Comparison of ENCODE assay signal across 13 cellular contexts in the genomic region with DNA sequence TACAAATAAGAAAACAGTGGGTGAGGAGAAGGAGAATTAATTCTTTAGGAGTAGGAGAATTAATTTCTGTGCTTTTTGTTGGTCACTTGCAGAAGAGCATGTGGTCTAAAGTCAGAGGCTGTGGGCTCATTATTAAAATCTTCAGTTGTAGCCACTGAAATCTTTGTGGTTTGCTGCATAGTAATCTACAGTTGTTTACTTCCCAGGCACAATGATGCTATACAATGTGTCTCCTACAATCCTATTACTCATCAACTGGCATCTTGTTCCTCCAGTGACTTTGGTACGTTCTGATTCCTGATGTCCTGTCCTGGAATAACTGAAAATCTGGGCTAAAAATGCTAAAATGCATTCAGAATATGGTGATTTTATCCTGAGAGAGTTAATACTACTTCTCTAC. TPM values are rescaled to one million over a fixed set of nuclear protein-coding genes. Genes with fewer than 3 reads are reported as not detected.
DNase-seq lines count a peak whose midpoint lies in the region; ATAC-seq and TF ChIP-seq lines count a peak whose summit lies in the region.
"Had no signal": no experiment of that assay in that cellular context is flagged by ENCODE, and none has a peak within 500 bp of the region (broad histone marks: within the 10 kb centered on the region; RNA-seq: fewer than 3 reads in every experiment).

No MANE protein-coding gene starts in this region.

- H3K27me3 ChIP-seq in foreskin keratinocyte (no peaks in the 10 kb centered on the region), BE2C (no peaks in the 10 kb centered on the region)
- no peaks in the 10 kb centered on the region for H3K27me3 ChIP-seq in naive thymus-derived CD4-positive, alpha-beta T cell (ENCODE audit: control insufficient read depth in 2 of 2, insufficient read depth in 2 of 2, low read length in 2 of 2)
- H3K27me3 ChIP-seq in CD4-positive, alpha-beta T cell (ENCODE audit: control insufficient read depth, insufficient read depth, low read length): no peaks in the 10 kb centered on the region

- H3K4me1 Mint-ChIP-seq in activated T-helper 2 cell treated with anti-CD3 and anti-CD28 coated beads, Interferon-gamma antibody, Interleukin-2, Interleukin-4, amounts not matched to agents 10 μg/mL and 5 μg/mL and 100 μg/mL, durations not matched to agents 14 hours and 24 hours and 36 hours (ENCODE audit: low read depth): peaks cover 19% of the 10 kb centered on the region
- H3K4me1 Mint-ChIP-seq in naive thymus-derived CD4-positive, alpha-beta T cell: peaks cover 0 to 7% (median 2%) of the 10 kb centered on the region in 7 donors
- no peaks in the 10 kb centered on the region for H3K4me1 Mint-ChIP-seq in CD4-positive, alpha-beta T cell (ENCODE audit: low read depth)

- peak overlapping the region; percentile 74 for H3K27ac Mint-ChIP-seq in activated T-helper 2 cell treated with anti-CD3 and anti-CD28 coated beads, Interferon-gamma antibody, Interleukin-2, Interleukin-4, amounts not matched to agents 10 μg/mL and 5 μg/mL and 100 μg/mL, durations not matched to agents 14 hours and 24 hours and 36 hours
- no peak overlapping the region for H3K27ac Mint-ChIP-seq in naive thymus-derived CD4-positive, alpha-beta T cell
- H3K27ac Mint-ChIP-seq in CD4-positive, alpha-beta T cell: no peak overlapping the region

- no peaks in the 10 kb centered on the region for H3K27me3 Mint-ChIP-seq in activated T-helper 2 cell treated with anti-CD3 and anti-CD28 coated beads, Interferon-gamma antibody, Interleukin-2, Interleukin-4, amounts not matched to agents 10 μg/mL and 5 μg/mL and 100 μg/mL, durations not matched to agents 14 hours and 24 hours and 36 hours (ENCODE audit: low read depth)
- H3K27me3 Mint-ChIP-seq in naive thymus-derived CD4-positive, alpha-beta T cell: no peaks in the 10 kb centered on the region
- H3K27me3 Mint-ChIP-seq in CD4-positive, alpha-beta T cell: no peaks in the 10 kb centered on the region
- H3K27me3 Mint-ChIP-seq: naive thymus-derived CD8-positive, alpha-beta T cell had no signal

- DNase-seq in AG08395 (ENCODE audit: low spot score) (peak; percentile 77), foreskin keratinocyte (peak; percentile 5 to 17), NCI-H146 (lab: John Stamatoyannopoulos, UW) (no peak), BE2C (no peak)
- DNase-seq in activated T-helper 2 cell treated with anti-CD3 and anti-CD28 coated beads, Interferon-gamma antibody, Interleukin-2, Interleukin-4, amounts not matched to agents 10 μg/mL and 5 μg/mL and 100 μg/mL, durations not matched to agents 14 hours and 24 hours and 36 hours (ENCODE audit: low spot score): no peak
- no peak for DNase-seq in naive thymus-derived CD4-positive, alpha-beta T cell
- DNase-seq in CD4-positive, alpha-beta T cell: no peak
- DNase-seq: activated CD4-positive, alpha-beta T cell treated with anti-CD3 and anti-CD28 coated beads, Interleukin-2, amount 50 U/mL, for 48 hours; naive thymus-derived CD8-positive, alpha-beta T cell; NCI-H1105 treated with DMSO at 0.1 percent for 48 hours; NCI-H524; stimulated activated naive CD4-positive, alpha-beta T cell treated with Interleukin-2 at 50 U/mL for 16 hours had no signal

- TF ChIP-seq CTCF in foreskin keratinocyte (conservative IDR thresholded peaks at IDR 0.05) (no peak), BE2C (IDR thresholded peaks at IDR 0.05; ENCODE audit: low read depth, low read length) (no peak)
- TF ChIP-seq CTCF in CD4-positive, alpha-beta T cell (IDR thresholded peaks at IDR 0.05): no peak

- H3K36me3 ChIP-seq in naive thymus-derived CD4-positive, alpha-beta T cell (ENCODE audit: control insufficient read depth in 2 of 3, insufficient read depth in 3 of 3, low read length in 3 of 3): peaks cover 0 to under 1% (median 0%) of the 10 kb centered on the region in 3 experiments
- H3K36me3 ChIP-seq in BE2C: no peaks in the 10 kb centered on the region

- no peaks in the 10 kb centered on the region for H3K9me3 Mint-ChIP-seq in activated T-helper 2 cell treated with anti-CD3 and anti-CD28 coated beads, Interferon-gamma antibody, Interleukin-2, Interleukin-4, amounts not matched to agents 10 μg/mL and 5 μg/mL and 100 μg/mL, durations not matched to agents 14 hours and 24 hours and 36 hours
- H3K9me3 Mint-ChIP-seq in naive thymus-derived CD4-positive, alpha-beta T cell: no peaks in the 10 kb centered on the region
- no peaks in the 10 kb centered on the region for H3K9me3 Mint-ChIP-seq in CD4-positive, alpha-beta T cell
- H3K9me3 Mint-ChIP-seq: naive thymus-derived CD8-positive, alpha-beta T cell had no signal

- no peaks in the 10 kb centered on the region for H3K9me3 ChIP-seq in naive thymus-derived CD4-positive, alpha-beta T cell (ENCODE audit: control insufficient read depth in 2 of 3, low read length in 3 of 3)
- no peaks in the 10 kb centered on the region for H3K9me3 ChIP-seq in BE2C
- no peaks in the 10 kb centered on the region for H3K9me3 ChIP-seq in CD4-positive, alpha-beta T cell (ENCODE audit: control insufficient read depth, low read length)

- POLR2A ChIA-PET in naive thymus-derived CD4-positive, alpha-beta T cell (lab: Charles Lee): no interaction called here
- POLR2A ChIA-PET in CD4-positive, alpha-beta T cell (lab: Charles Lee): no interaction called here

- CTCF ChIA-PET in naive thymus-derived CD4-positive, alpha-beta T cell (lab: Charles Lee): no interaction called here
- CTCF ChIA-PET in CD4-positive, alpha-beta T cell (lab: Charles Lee): no interaction called here

- H3K4me1 ChIP-seq in foreskin keratinocyte (no peaks in the 10 kb centered on the region), BE2C (no peaks in the 10 kb centered on the region)
- no peaks in the 10 kb centered on the region for H3K4me1 ChIP-seq in naive thymus-derived CD4-positive, alpha-beta T cell (ENCODE audit: control insufficient read depth in 2 of 2, insufficient read depth in 2 of 2, low read length in 2 of 2)

- ATAC-seq in GM21737 (IDR thresholded peaks at IDR 0.05; ENCODE audit: unreplicated experiment) (peak; percentile 49), foreskin keratinocyte (peak; percentile 26)
- no peak for ATAC-seq in naive thymus-derived CD4-positive, alpha-beta T cell
- ATAC-seq in CD4-positive, alpha-beta T cell (ENCODE audit: poor library complexity): no peak
- ATAC-seq: naive thymus-derived CD8-positive, alpha-beta T cell had no signal

- H3K4me3 Mint-ChIP-seq in activated T-helper 2 cell treated with anti-CD3 and anti-CD28 coated beads, Interferon-gamma antibody, Interleukin-2, Interleukin-4, amounts not matched to agents 10 μg/mL and 5 μg/mL and 100 μg/mL, durations not matched to agents 14 hours and 24 hours and 36 hours (ENCODE audit: low read depth): no peak overlapping the region
- no peak overlapping the region for H3K4me3 Mint-ChIP-seq in naive thymus-derived CD4-positive, alpha-beta T cell
- no peak overlapping the region for H3K4me3 Mint-ChIP-seq in CD4-positive, alpha-beta T cell
- H3K4me3 Mint-ChIP-seq: naive thymus-derived CD8-positive, alpha-beta T cell had no signal

- no peak overlapping the region for H3K27ac ChIP-seq in foreskin keratinocyte
- H3K27ac ChIP-seq in naive thymus-derived CD4-positive, alpha-beta T cell (ENCODE audit: low read depth, low read length): no peak overlapping the region
- H3K27ac ChIP-seq in CD4-positive, alpha-beta T cell (ENCODE audit: low read depth, low read length): no peak overlapping the region

- intact Hi-C loops in activated T-helper 2 cell treated with anti-CD3 and anti-CD28 coated beads, Interferon-gamma antibody, Interleukin-2, Interleukin-4, amounts not matched to agents 10 μg/mL and 5 μg/mL and 100 μg/mL, durations not matched to agents 14 hours and 24 hours and 36 hours (cut with micrococcal nuclease): loop anchor here (2.0 kb wide), 1 partner anchor 20 kb away; a partner anchor contains a TSS
- intact Hi-C loops in naive thymus-derived CD4-positive, alpha-beta T cell (cut with micrococcal nuclease): no loop called here
- intact Hi-C loops in CD4-positive, alpha-beta T cell (cut with DNase I, micrococcal nuclease): no loop called here

- H3K36me3 Mint-ChIP-seq in activated T-helper 2 cell treated with anti-CD3 and anti-CD28 coated beads, Interferon-gamma antibody, Interleukin-2, Interleukin-4, amounts not matched to agents 10 μg/mL and 5 μg/mL and 100 μg/mL, durations not matched to agents 14 hours and 24 hours and 36 hours (ENCODE audit: low read depth): peaks cover 10% of the 10 kb centered on the region
- H3K36me3 Mint-ChIP-seq in naive thymus-derived CD4-positive, alpha-beta T cell: peaks cover 4 to 34% (median 18%) of the 10 kb centered on the region in 5 donors
- H3K36me3 Mint-ChIP-seq in CD4-positive, alpha-beta T cell (ENCODE audit: low read depth): peaks cover 46% of the 10 kb centered on the region

- no peak overlapping the region for H3K4me3 ChIP-seq in naive thymus-derived CD4-positive, alpha-beta T cell (ENCODE audit: low read length)
- H3K4me3 ChIP-seq in BE2C (ENCODE audit: low read depth, low read length): no peak overlapping the region

RNA-seq across cellular contexts. Expression of a gene that starts 21.0 kb away (rescaled TPM):
- total RNA-seq in activated T-helper 2 cell treated with anti-CD3 and anti-CD28 coated beads, Interferon-gamma antibody, Interleukin-2, Interleukin-4, amounts not matched to agents 10 μg/mL and 5 μg/mL and 100 μg/mL, durations not matched to agents 14 hours and 24 hours and 36 hours: 15.7 and 17.6 TPM in 2 replicates
- 8.8 and 10.6 TPM in 2 replicates for total RNA-seq in foreskin keratinocyte
- 5.6 and 5.8 TPM in 2 replicates for polyA plus RNA-seq in foreskin keratinocyte
- 10 to 100 TPM; 16.6 to 25.2 (median 18.8) TPM for total RNA-seq in naive thymus-derived CD4-positive, alpha-beta T cell
- polyA plus RNA-seq in naive thymus-derived CD4-positive, alpha-beta T cell: 1 to 10 TPM; 3.3 to 9.8 TPM
- 19.1 TPM for polyA plus RNA-seq in BE2C (2012; ENCODE audit: insufficient read depth, insufficient read length, low read depth)
- 10 to 100 TPM; 22.7 to 26.7 TPM for total RNA-seq in CD4-positive, alpha-beta T cell

RNA-seq across cellular contexts. Expression of a gene that starts 21.3 kb away (rescaled TPM):
- 41.9 and 45.9 TPM in 2 replicates for total RNA-seq in activated T-helper 2 cell treated with anti-CD3 and anti-CD28 coated beads, Interferon-gamma antibody, Interleukin-2, Interleukin-4, amounts not matched to agents 10 μg/mL and 5 μg/mL and 100 μg/mL, durations not matched to agents 14 hours and 24 hours and 36 hours
- total RNA-seq in foreskin keratinocyte: 24.0 and 26.5 TPM in 2 replicates
- polyA plus RNA-seq in foreskin keratinocyte: 13.1 and 16.9 TPM in 2 replicates
- total RNA-seq in naive thymus-derived CD4-positive, alpha-beta T cell: 10 to 100 TPM; 37.9 to 56.6 (median 53.1) TPM
- polyA plus RNA-seq in naive thymus-derived CD4-positive, alpha-beta T cell: 10 to 100 TPM; 45.2 to 46.9 TPM
- 34.5 TPM for polyA plus RNA-seq in BE2C (2012; ENCODE audit: insufficient read depth, insufficient read length, low read depth)
- total RNA-seq in CD4-positive, alpha-beta T cell: 10 to 100 TPM; 62.0 to 63.9 TPM

RNA-seq across cellular contexts. Expression of a gene that starts 32.6 kb away (rescaled TPM):
- total RNA-seq in activated T-helper 2 cell treated with anti-CD3 and anti-CD28 coated beads, Interferon-gamma antibody, Interleukin-2, Interleukin-4, amounts not matched to agents 10 μg/mL and 5 μg/mL and 100 μg/mL, durations not matched to agents 14 hours and 24 hours and 36 hours: 0.25 and 0.48 TPM in 2 replicates
- 0.24 and 0.32 TPM in 2 replicates for total RNA-seq in foreskin keratinocyte
- polyA plus RNA-seq in foreskin keratinocyte: 0.20 and 0.27 TPM in 2 replicates
- total RNA-seq in naive thymus-derived CD4-positive, alpha-beta T cell: 1 to 10 TPM; 1.5 to 2.7 (median 2.3) TPM
- under 1 TPM in 1 of 2 donors, not detected in 1; 0.31 TPM for polyA plus RNA-seq in naive thymus-derived CD4-positive, alpha-beta T cell
- 0.08 TPM for polyA plus RNA-seq in BE2C (2012; ENCODE audit: insufficient read depth, insufficient read length, low read depth)
- 1 to 10 TPM; 3.2 to 3.4 TPM for total RNA-seq in CD4-positive, alpha-beta T cell

Comparison
In these comparisons a context has a peak if more than half of its experiments do, and no peak if none do; other contexts are left out.
1. DNase-seq: peak in AG08395 (single experiment) and foreskin keratinocyte (2 of 2); none in activated T-helper 2 cell treated with anti-CD3 and anti-CD28 coated beads, Interferon-gamma antibody, Interleukin-2, Interleukin-4, amounts not matched to agents 10 μg/mL and 5 μg/mL and 100 μg/mL, durations not matched to agents 14 hours and 24 hours and 36 hours (single experiment), naive thymus-derived CD4-positive, alpha-beta T cell (0 of 9), NCI-H146 (single experiment), BE2C (single experiment) and CD4-positive, alpha-beta T cell (0 of 10).
2. ATAC-seq: peak in GM21737 (single experiment) and foreskin keratinocyte (single experiment); none in naive thymus-derived CD4-positive, alpha-beta T cell (single experiment) and CD4-positive, alpha-beta T cell (single experiment).